In the genomic region with DNA sequence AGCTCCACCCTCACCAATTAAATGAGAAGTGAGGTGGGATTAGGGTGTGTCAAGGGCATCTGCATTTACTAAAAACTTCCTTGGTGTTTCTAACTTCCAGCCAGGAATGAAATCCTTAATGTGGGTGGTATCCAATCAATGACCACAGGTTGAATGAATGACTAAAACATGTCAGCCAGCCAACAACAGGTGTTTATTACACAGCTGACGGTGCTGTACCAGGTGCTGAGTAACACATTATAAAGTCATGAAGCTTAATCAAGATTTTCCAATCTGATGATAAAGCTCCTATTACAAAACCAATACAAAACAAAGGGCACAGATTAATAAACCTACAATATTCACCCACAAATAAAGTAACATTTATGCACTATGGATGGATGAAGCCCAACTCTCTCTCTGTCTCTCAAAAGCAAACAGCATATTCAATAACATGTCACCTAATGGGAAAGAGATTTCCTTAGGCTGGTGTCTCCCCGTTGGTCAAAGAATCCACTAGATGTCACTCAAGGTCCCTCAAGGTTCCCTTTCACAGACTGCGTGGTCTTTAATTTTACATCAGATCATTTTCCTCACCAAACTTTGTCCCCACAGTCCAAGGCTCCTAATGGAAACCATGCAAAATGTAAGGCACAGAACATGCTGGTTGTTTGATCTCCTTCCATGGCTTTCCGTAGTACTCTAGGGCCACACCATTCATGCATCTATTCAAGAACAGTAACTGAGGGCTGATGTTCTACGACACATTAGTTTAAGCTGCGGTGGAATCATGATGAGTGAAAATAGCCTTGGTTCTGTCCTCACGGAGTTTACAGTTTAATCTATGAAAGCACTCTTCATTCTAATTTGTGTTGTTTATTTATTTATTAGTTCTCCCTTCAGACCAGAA, we compare ENCODE assay signal across 8 cellular contexts. TPM values are rescaled to one million over a fixed set of nuclear protein-coding genes. Genes with fewer than 3 reads are reported as not detected.
DNase-seq lines count a peak whose midpoint lies in the region; ATAC-seq and TF ChIP-seq lines count a peak whose summit lies in the region.

No MANE protein-coding gene starts in this region.

- no peak overlapping the region for H3K4me3 ChIP-seq in HFF-Myc (replicated peaks; ENCODE audit: low read depth, low read length)

- peak; percentile 54 for DNase-seq in A172 (ENCODE audit: low spot score)
- peak; percentile 44 for DNase-seq in DMS 273 treated with DMSO at 0.1 percent for 48 hours (lab: John Stamatoyannopoulos, UW)
- DNase-seq in HFF-Myc (ENCODE audit: extremely low read depth, low read depth), result peak; percentile 44
- peak; percentile 32 for DNase-seq in NCI-H526 treated with DMSO at 0.1 percent for 48 hours (lab: John Stamatoyannopoulos, UW)
- DNase-seq in astrocyte of the hippocampus (ENCODE audit: low read depth, low spot score), result peak; percentile 62
- peak; percentile 56 for DNase-seq in iPS-NIHi7 (ENCODE audit: extremely low spot score)
- DNase-seq in superior temporal gyrus (ENCODE audit: extremely low spot score), result peak; percentile 76

- peak; percentile 64 for TF ChIP-seq CTCF in HFF-Myc (IDR thresholded peaks at IDR 0.05; ENCODE audit: low read depth, low read length, missing control alignments)

- ATAC-seq in HG03457 (IDR thresholded peaks at IDR 0.05; ENCODE audit: unreplicated experiment), result no peak

RNA-seq across cellular contexts. Expression of a gene that starts 6.4 kb away (rescaled TPM):
- total RNA-seq in A172 (2014; rRNA removed; shearing (Covaris generic)), result 33.0 and 36.2 TPM in 2 replicates
